In the genomic region with DNA sequence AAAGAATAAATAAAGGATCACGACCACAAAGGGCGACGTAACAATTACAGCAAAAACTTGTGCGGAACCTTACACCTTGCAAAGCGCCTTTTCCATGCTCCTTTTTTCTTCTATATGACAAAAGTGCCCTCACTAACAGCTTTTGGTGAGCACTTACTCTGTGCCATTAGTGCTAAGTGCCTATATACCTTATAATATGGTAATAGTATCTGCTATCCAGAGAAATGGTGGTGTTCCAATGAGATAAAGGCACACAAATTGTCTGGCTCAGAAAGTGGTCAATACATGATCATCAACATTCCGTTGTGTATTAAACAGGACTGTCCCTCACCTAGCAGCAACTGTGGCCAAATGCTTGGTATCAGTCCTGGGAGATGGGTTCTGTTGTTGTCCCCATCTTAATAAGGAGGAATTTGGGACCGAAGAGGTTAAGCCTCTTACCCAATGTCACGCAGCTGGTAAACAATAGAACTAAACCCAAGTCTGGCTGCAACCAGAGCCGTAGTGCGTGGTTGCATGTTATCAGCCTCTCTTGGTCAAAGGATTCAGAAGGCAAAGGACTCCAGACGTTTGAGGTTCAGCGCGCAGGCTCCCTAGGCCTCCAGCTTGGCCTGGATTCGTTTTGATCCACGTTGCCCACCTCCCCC, we compare ENCODE assay signal across 9 cellular contexts. TPM values are rescaled to one million over a fixed set of nuclear protein-coding genes. Genes with fewer than 3 reads are reported as not detected.
DNase-seq lines count a peak whose midpoint lies in the region; ATAC-seq, FAIRE-seq and TF ChIP-seq lines count a peak whose summit lies in the region.
"Had no signal": no experiment of that assay in that cellular context is flagged by ENCODE, and none has a peak within 500 bp of the region (broad histone marks: within the 10 kb centered on the region; RNA-seq: fewer than 3 reads in every experiment).

No MANE protein-coding gene starts in this region.

- TF ChIP-seq CTCF in endodermal cell (conservative IDR thresholded peaks at IDR 0.05): no peak

- H3K4me3 Mint-ChIP-seq in activated CD4-positive, alpha-beta T cell treated with anti-CD3 and anti-CD28 coated beads for 36 hours: peak overlapping the region; percentile 72
- peak overlapping the region; percentile 64 for H3K4me3 Mint-ChIP-seq in endodermal cell

- peaks cover 8% of the 10 kb centered on the region for H3K36me3 Mint-ChIP-seq in activated CD4-positive, alpha-beta T cell treated with anti-CD3 and anti-CD28 coated beads for 36 hours (ENCODE audit: low read depth)
- H3K36me3 Mint-ChIP-seq in endodermal cell (ENCODE audit: low read depth): no peaks in the 10 kb centered on the region

- DNase-seq in activated CD4-positive, alpha-beta T cell treated with anti-CD3 and anti-CD28 coated beads for 36 hours: no peak
- no peak for DNase-seq in activated CD4-positive, alpha-beta T cell treated with anti-CD3 and anti-CD28 coated beads for 48 hours
- no peak for DNase-seq in endodermal cell
- no peak for DNase-seq in stimulated activated CD8-positive, alpha-beta memory T cell treated with anti-CD3 and anti-CD28 coated beads, Interleukin-4, amount 100 ng/mL, for 48 hours
- DNase-seq in H54 (ENCODE audit: insufficient read length, low spot score): no peak
- no peak for DNase-seq in GM19240 (ENCODE audit: insufficient read length, low spot score)

- H3K27me3 ChIP-seq in endodermal cell (ENCODE audit: control insufficient read depth, insufficient read depth, low read length, poor library complexity, severe bottlenecking) (no peaks in the 10 kb centered on the region), stomach smooth muscle (ENCODE audit: control insufficient read depth in 1 of 2, insufficient read depth in 2 of 2, low read length in 2 of 2) (no peaks in the 10 kb centered on the region)

- intact Hi-C loops in activated CD4-positive, alpha-beta T cell treated with anti-CD3 and anti-CD28 coated beads for 36 hours (cut with DNase I, micrococcal nuclease): loop anchor here (1.0 to 2.0 kb wide), 19 partner anchors 20 to 425 kb away; partner anchors contain the start of genes PTRH1 (in 2 of the 2), BBLN (in 1 of the 2), FPGS (in 1 of the 2) and LRSAM1 (in 1 of the 2)

- H3K27ac Mint-ChIP-seq in activated CD4-positive, alpha-beta T cell treated with anti-CD3 and anti-CD28 coated beads for 36 hours: no peak overlapping the region
- H3K27ac Mint-ChIP-seq in endodermal cell: no peak overlapping the region

- H3K9ac ChIP-seq in endodermal cell (ENCODE audit: extremely low read depth, low read length, poor library complexity, severe bottlenecking) (peak overlapping the region; percentile 43), stomach smooth muscle (ENCODE audit: low read length in 2 of 2) (no peak overlapping the region)

- no peak for TF ChIP-seq POLR2A in H54 (IDR thresholded peaks at IDR 0.05; ENCODE audit: low read depth, low read length)

- H3K4me3 ChIP-seq in endodermal cell (ENCODE audit: low read length) (no peak overlapping the region), stomach smooth muscle (ENCODE audit: low read length in 2 of 2) (peak overlapping the region in 1 of 2 donors; percentile 82)

- POLR2A ChIA-PET in activated CD4-positive, alpha-beta T cell treated with anti-CD3 and anti-CD28 coated beads for 36 hours (lab: Charles Lee): interaction anchor here (1.0 to 1.5 kb wide), 6 partner anchors 20 to 123 kb away, joined by 3 to 6 read pairs (median 5); partner anchors contain the start of genes CDK9, PTRH1 and TTC16

- no peak for FAIRE-seq in H54 (lab: Jason Lieb, UNC)

- H3K9me3 Mint-ChIP-seq in activated CD4-positive, alpha-beta T cell treated with anti-CD3 and anti-CD28 coated beads for 36 hours (ENCODE audit: low read depth): no peaks in the 10 kb centered on the region
- H3K9me3 Mint-ChIP-seq in endodermal cell: no peaks in the 10 kb centered on the region

- no peaks in the 10 kb centered on the region for H3K9me3 ChIP-seq in endodermal cell (ENCODE audit: control insufficient read depth, low read length)
- no peaks in the 10 kb centered on the region for H3K9me3 ChIP-seq in stomach smooth muscle (ENCODE audit: control insufficient read depth in 2 of 2, low read length in 2 of 2)

- no peak for ATAC-seq in activated CD4-positive, alpha-beta T cell treated with anti-CD3 and anti-CD28 coated beads for 36 hours

- TF ChIP-seq RAD21 in Ishikawa (IDR thresholded peaks at IDR 0.05; ENCODE audit: low read depth): no peak

- WGBS in endodermal cell (ENCODE audit: insufficient coverage in 1 of 2, insufficient read length in 1 of 2), 2 experiments: 32 to 38% methylated on average over 10 to 15 of the region's 15 CpGs

- H3K36me3 ChIP-seq in endodermal cell (ENCODE audit: control insufficient read depth, insufficient read depth, low read length) (no peaks in the 10 kb centered on the region), stomach smooth muscle (ENCODE audit: control insufficient read depth in 2 of 2, insufficient read depth in 2 of 2, low read length in 2 of 2) (peaks cover 9 to 14% of the 10 kb centered on the region in 2 donors)

- H3K4me1 ChIP-seq in endodermal cell (ENCODE audit: control insufficient read depth, insufficient read depth, low read length) (no peaks in the 10 kb centered on the region), stomach smooth muscle (ENCODE audit: control insufficient read depth, insufficient read depth, low read length) (peaks cover 22% of the 10 kb centered on the region)

- CTCF ChIA-PET in activated CD4-positive, alpha-beta T cell treated with anti-CD3 and anti-CD28 coated beads for 36 hours (lab: Charles Lee): interaction anchor here (0.6 to 3.5 kb wide), 32 partner anchors 8 to 284 kb away, joined by 3 to 28 read pairs (median 6); partner anchors contain the start of genes CDK9, ENG, FPGS and LRSAM1

- H3K27me3 Mint-ChIP-seq in activated CD4-positive, alpha-beta T cell treated with anti-CD3 and anti-CD28 coated beads for 36 hours: no peaks in the 10 kb centered on the region
- peaks cover 3% of the 10 kb centered on the region for H3K27me3 Mint-ChIP-seq in endodermal cell (ENCODE audit: insufficient read depth)

- H3K27ac ChIP-seq in endodermal cell (ENCODE audit: low read depth, low read length) (peak overlapping the region; percentile 76), stomach smooth muscle (ENCODE audit: low read length) (peak overlapping the region; percentile 88)

- no peak for TF ChIP-seq EP300 in Ishikawa (IDR thresholded peaks at IDR 0.05; ENCODE audit: borderline replicate concordance)

- peaks cover 12% of the 10 kb centered on the region for H3K4me1 Mint-ChIP-seq in activated CD4-positive, alpha-beta T cell treated with anti-CD3 and anti-CD28 coated beads for 36 hours
- no peaks in the 10 kb centered on the region for H3K4me1 Mint-ChIP-seq in endodermal cell

TF ChIP-seq in Ishikawa, 13 proteins besides CTCF, POLR2A, EP300 and RAD21:
- TF ChIP-seq, protein P1, sequence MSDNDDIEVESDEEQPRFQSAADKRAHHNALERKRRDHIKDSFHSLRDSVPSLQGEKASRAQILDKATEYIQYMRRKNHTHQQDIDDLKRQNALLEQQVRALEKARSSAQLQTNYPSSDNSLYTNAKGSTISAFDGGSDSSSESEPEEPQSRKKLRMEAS (IDR thresholded peaks at IDR 0.05): no peak
- peak; percentile 12; the same call in 1 of the 2 replicates for TF ChIP-seq FOXM1 (IDR thresholded peaks at IDR 0.05; ENCODE audit: borderline replicate concordance, low read depth)

RNA-seq across cellular contexts. Expression of gene TOR2A, which starts 0.6 kb away (rescaled TPM):
- 10 to 100 TPM; 11.3 to 14.0 TPM for total RNA-seq in activated CD4-positive, alpha-beta T cell treated with anti-CD3 and anti-CD28 coated beads for 36 hours
- total RNA-seq in endodermal cell: 10 to 100 TPM; 15.7 to 16.7 TPM
- 19.2 TPM for polyA plus RNA-seq in endodermal cell (2013, experiment 1 of 2)
- 15.7 TPM for polyA plus RNA-seq in endodermal cell (2013, experiment 2 of 2)

RNA-seq across cellular contexts. Expression of gene TTC16, which starts 19.8 kb away (rescaled TPM):
- total RNA-seq in activated CD4-positive, alpha-beta T cell treated with anti-CD3 and anti-CD28 coated beads for 36 hours: under 1 TPM; 0.16 to 0.30 TPM
- not detected for total RNA-seq in endodermal cell
- not detected for polyA plus RNA-seq in endodermal cell (2013, experiment 1 of 2)
- polyA plus RNA-seq in endodermal cell (2013, experiment 2 of 2): not detected

RNA-seq across cellular contexts. Expression of gene PTRH1, which starts 20.2 kb away (rescaled TPM):
- total RNA-seq in activated CD4-positive, alpha-beta T cell treated with anti-CD3 and anti-CD28 coated beads for 36 hours: 10 to 100 TPM; 12.9 to 15.1 TPM
- total RNA-seq in endodermal cell: 10 to 100 TPM; 15.2 to 18.7 TPM
- 8.2 TPM for polyA plus RNA-seq in endodermal cell (2013, experiment 1 of 2)
- polyA plus RNA-seq in endodermal cell (2013, experiment 2 of 2): 7.1 TPM

RNA-seq across cellular contexts. Expression of gene CFAP157, which starts 28.9 kb away (rescaled TPM):
- total RNA-seq in activated CD4-positive, alpha-beta T cell treated with anti-CD3 and anti-CD28 coated beads for 36 hours: not detected
- under 1 TPM; 0.20 to 0.44 TPM for total RNA-seq in endodermal cell
- polyA plus RNA-seq in endodermal cell (2013, experiment 1 of 2): 0.14 TPM
- polyA plus RNA-seq in endodermal cell (2013, experiment 2 of 2): 0.21 TPM
- polyA plus RNA-seq: BJ had no signal

RNA-seq across cellular contexts. Expression of gene SH2D3C, which starts 42.8 kb away (rescaled TPM):
- 10 to 100 TPM; 30.3 to 35.2 TPM for total RNA-seq in activated CD4-positive, alpha-beta T cell treated with anti-CD3 and anti-CD28 coated beads for 36 hours
- 1 to 10 TPM in 1 of 2 donors, under 1 TPM in 1; 0.77 to 1.4 TPM for total RNA-seq in endodermal cell
- polyA plus RNA-seq in endodermal cell (2013, experiment 1 of 2): 5.3 TPM
- 5.3 TPM for polyA plus RNA-seq in endodermal cell (2013, experiment 2 of 2)
